9 cellular contexts compared by ENCODE assay signal in the genomic region with DNA sequence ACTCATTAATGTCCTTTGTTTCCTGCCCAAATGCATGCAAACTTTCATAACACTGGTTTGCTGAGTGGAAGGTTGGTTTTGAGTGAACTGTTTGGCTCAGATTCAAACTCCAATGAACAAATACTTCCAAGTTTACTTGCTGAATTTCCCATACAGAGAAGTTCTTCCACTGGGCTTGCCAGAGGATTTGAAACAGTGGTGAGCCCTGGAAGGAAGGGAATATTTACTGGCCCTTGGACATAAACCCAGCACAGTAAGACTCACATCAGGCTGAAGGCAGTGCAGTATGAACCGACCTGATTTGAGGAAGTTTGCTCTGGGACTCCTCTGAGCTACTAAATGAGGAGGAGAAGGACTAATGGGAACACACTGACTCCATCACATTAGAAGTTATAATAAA. TPM values are rescaled to one million over a fixed set of nuclear protein-coding genes. Genes with fewer than 3 reads are reported as not detected.
DNase-seq lines count a peak whose midpoint lies in the region; ATAC-seq and TF ChIP-seq lines count a peak whose summit lies in the region.
"Had no signal": no experiment of that assay in that cellular context is flagged by ENCODE, and none has a peak within 500 bp of the region (broad histone marks: within the 10 kb centered on the region; RNA-seq: fewer than 3 reads in every experiment).

No MANE protein-coding gene starts in this region.

- H3K9me3 ChIP-seq in WERI-Rb-1 (ENCODE audit: severe bottlenecking), result no peaks in the 10 kb centered on the region

- H3K27ac ChIP-seq in substantia nigra (ENCODE audit: low read depth, low read length, poor library complexity, severe bottlenecking) (peak overlapping the region; percentile 44), WERI-Rb-1 (no peak overlapping the region)

- H3K27me3 ChIP-seq in WERI-Rb-1 (ENCODE audit: insufficient read depth, low read depth, severe bottlenecking), result no peaks in the 10 kb centered on the region

- no peak for ATAC-seq in HG02870 (IDR thresholded peaks at IDR 0.05; ENCODE audit: unreplicated experiment)

- H3K4me3 ChIP-seq in LNCaP clone FGC (ENCODE audit: low read depth, low read length) (no peak overlapping the region), WERI-Rb-1 (ENCODE audit: low read depth, low read length) (no peak overlapping the region)

- DNase-seq in LNCaP clone FGC (ENCODE audit: low read depth) (peak; percentile 80), dermis microvascular lymphatic vessel endothelial cell (ENCODE audit: low read depth in 2 of 2) (peak; percentile 69 to 88), medulla oblongata (ENCODE audit: extremely low spot score) (peak; percentile 66), substantia nigra (lab: John Stamatoyannopoulos, UW) (peak in 1 of 49 donors; percentile 16), WERI-Rb-1 (no peak), COLO829 (ENCODE audit: low spot score) (no peak), GM20000 (ENCODE audit: low spot score) (no peak)
- DNase-seq: NCI-H2107 had no signal

- TF ChIP-seq CTCF in LNCaP clone FGC (IDR thresholded peaks at IDR 0.05; ENCODE audit: control insufficient read depth, extremely low read depth, insufficient read depth) (no peak), WERI-Rb-1 (IDR thresholded peaks at IDR 0.05; ENCODE audit: low read depth, low read length) (no peak), GM20000 (IDR thresholded peaks at IDR 0.05; ENCODE audit: extremely low read depth, missing control alignments) (no peak)

- no peaks in the 10 kb centered on the region for H3K36me3 ChIP-seq in WERI-Rb-1

RNA-seq across cellular contexts. Expression of a gene that starts 3.8 kb away (rescaled TPM):
- 5.9 and 6.8 TPM in 2 replicates for total RNA-seq in dermis microvascular lymphatic vessel endothelial cell

Comparison
In these comparisons a context has a peak if more than half of its experiments do, and no peak if none do; other contexts are left out.
1. DNase-seq: peak in LNCaP clone FGC (single experiment), dermis microvascular lymphatic vessel endothelial cell (2 of 2) and medulla oblongata (single experiment); none in WERI-Rb-1 (single experiment), COLO829 (single experiment) and GM20000 (single experiment).